Comparison of ENCODE assay signal across 20 cellular contexts in genomic region chr6:36772401-36772800, GRCh38.
DNase-seq lines count a peak whose midpoint lies in the region; ATAC-seq and TF ChIP-seq lines count a peak whose summit lies in the region.
"Had no signal": no experiment of that assay in that cellular context is flagged by ENCODE, and none has a peak within 500 bp of the region (broad histone marks: within the 10 kb centered on the region; RNA-seq: fewer than 3 reads in every experiment).

No MANE protein-coding gene starts in this region.

- H3K9me3 Mint-ChIP-seq in immature natural killer cell, result no peaks in the 10 kb centered on the region
- H3K9me3 Mint-ChIP-seq: HFFc6 had no signal

- TF ChIP-seq CTCF in right atrium auricular region (IDR thresholded peaks at IDR 0.05), result no peak

- H3K27ac ChIP-seq in right atrium auricular region (peak overlapping the region; percentile 78 to 88), right cardiac atrium (ENCODE audit: low read length) (no peak overlapping the region)
- H3K27ac ChIP-seq: KMS-11, left lung, prostate gland, uterus had no signal

- H3K4me3 ChIP-seq in right atrium auricular region (no peak overlapping the region), right cardiac atrium (ENCODE audit: low read length) (no peak overlapping the region)
- H3K4me3 ChIP-seq: left lung, prostate gland, uterus had no signal

- WGBS in right cardiac atrium, result 91% methylated on average over 8 of the region's 8 CpGs

- no peaks in the 10 kb centered on the region for H3K9me3 ChIP-seq in right atrium auricular region
- no peaks in the 10 kb centered on the region for H3K9me3 ChIP-seq in right cardiac atrium (ENCODE audit: control insufficient read depth, low read length)
- H3K9me3 ChIP-seq: left lung, prostate gland, uterus had no signal

- no peaks in the 10 kb centered on the region for H3K36me3 Mint-ChIP-seq in immature natural killer cell

- DNase-seq in right atrium auricular region (ENCODE audit: low spot score), result no peak
- no peak for DNase-seq in right cardiac atrium
- DNase-seq in NCI-H69 (lab: John Stamatoyannopoulos, UW), result peak; percentile 50
- no peak for DNase-seq in immature natural killer cell
- no peak for DNase-seq in anterior cingulate cortex (lab: John Stamatoyannopoulos, UW)
- no peak for DNase-seq in UCSD-AML1 (lab: John Stamatoyannopoulos, UW; ENCODE audit: unreplicated experiment)
- DNase-seq: activated naive CD4-positive, alpha-beta T cell treated with Interleukin-2 at 50 U/mL for 16 hours; activated T-cell treated with anti-CD3 and anti-CD28 coated beads, Interleukin-2, amount 50 U/mL, for 1 hour; DMS79; effector CD4-positive, alpha-beta T cell; HFFc6; midbrain; NCI-H1694 treated with DMSO at 0.1 percent for 48 hours; OCI-M1; SW 1271; uterus had no signal

- peaks cover 16% of the 10 kb centered on the region for H3K36me3 ChIP-seq in right atrium auricular region
- H3K36me3 ChIP-seq: left lung, prostate gland, uterus had no signal

- no peak overlapping the region for H3K4me3 Mint-ChIP-seq in immature natural killer cell
- H3K4me3 Mint-ChIP-seq: HFFc6 had no signal

- peaks cover 40 to 42% of the 10 kb centered on the region in 2 donors for H3K4me1 Mint-ChIP-seq in immature natural killer cell

- peak overlapping the region in 5 of 6 donors; percentile 11 to 75 (median 49) for H3K27ac Mint-ChIP-seq in immature natural killer cell
- H3K27ac Mint-ChIP-seq: HFFc6 had no signal

- ATAC-seq in right cardiac atrium, result no peak
- no peak for ATAC-seq in HG03097 (IDR thresholded peaks at IDR 0.05; ENCODE audit: low FRiP score, unreplicated experiment)
- ATAC-seq: left lung had no signal

- peaks cover 2 to 7% (median 2%) of the 10 kb centered on the region in 3 donors for H3K27me3 Mint-ChIP-seq in immature natural killer cell (ENCODE audit: low read depth in 3 of 3)

- H3K4me1 ChIP-seq in right atrium auricular region (peaks cover 0 to 47% of the 10 kb centered on the region in 2 donors), right cardiac atrium (ENCODE audit: control insufficient read depth, insufficient read depth, low read length) (no peaks in the 10 kb centered on the region)
- H3K4me1 ChIP-seq: prostate gland, uterus had no signal

- intact Hi-C loops in right cardiac atrium (cut with DNase I), result loop anchor here in 1 of 4 donors (5.0 kb wide), 1 partner anchor 60 kb away; no protein-coding TSS in a partner anchor

- H3K27me3 ChIP-seq in right atrium auricular region, result no peaks in the 10 kb centered on the region
- no peaks in the 10 kb centered on the region for H3K27me3 ChIP-seq in right cardiac atrium (ENCODE audit: control insufficient read depth, insufficient read depth)
- H3K27me3 ChIP-seq: uterus had no signal
